ENCODE assay signal across 26 cellular contexts in the genomic region with DNA sequence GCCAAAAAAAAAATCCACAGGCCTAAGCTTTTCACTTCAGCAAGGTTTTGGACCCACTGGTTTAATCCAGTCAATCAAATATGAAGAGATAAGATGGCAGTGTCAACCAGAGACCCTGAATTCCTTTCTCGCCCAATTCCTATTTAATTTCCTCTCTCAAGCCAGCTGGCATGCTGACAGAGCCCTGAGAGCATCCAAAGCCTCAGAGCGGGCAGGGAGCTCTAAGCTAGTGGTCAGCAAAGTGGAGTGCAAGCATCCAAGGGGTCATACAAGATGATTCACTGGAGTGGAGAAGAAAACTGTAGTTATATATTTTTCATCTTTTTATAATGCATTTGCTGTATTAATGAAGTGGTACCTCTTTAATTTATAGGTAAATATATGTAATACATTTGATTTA.
"Had no signal": no experiment of that assay in that cellular context is flagged by ENCODE, and none has a peak within 500 bp of the region (broad histone marks: within the 10 kb centered on the region; RNA-seq: fewer than 3 reads in every experiment).

No MANE protein-coding gene starts in this region.

- H3K9me3 ChIP-seq: MG63, SJCRH30 had no signal

- H3K4me3 ChIP-seq: MG63, PC-9, SJCRH30, SK-N-MC had no signal

- H3K4me2 ChIP-seq: PC-9 had no signal

- H3K36me3 Mint-ChIP-seq: T-cell had no signal

- H3K4me1 Mint-ChIP-seq: T-cell had no signal

- H2AFZ ChIP-seq: PC-9 had no signal

- H3K4me3 Mint-ChIP-seq: T-cell had no signal

- H3K36me3 ChIP-seq: MG63, SJCRH30 had no signal

- H3K27me3 ChIP-seq: MG63, SJCRH30 had no signal

- H3K27ac ChIP-seq: PC-9, RWPE1, SJCRH30, SK-N-MC had no signal

- DNase-seq: Kasumi-1, KG1, MG63, NCI-H1048, NCI-H1092 treated with DMSO at 0.1 percent for 48 hours, NCI-H1417 treated with DMSO at 0.1 percent for 48 hours, NCI-H1436 treated with DMSO at 0.1 percent for 48 hours, NCI-H1694 treated with DMSO at 0.1 percent for 48 hours, NCI-H187 treated with DMSO at 0.1 percent for 48 hours, NCI-H2029, NCI-H2081, NCI-H2171 treated with DMSO at 0.1 percent for 48 hours, NCI-H2227 treated with DMSO at 0.1 percent for 48 hours, NCI-H345, NCI-H446, NCI-H510A treated with DMSO at 0.1 percent for 48 hours, NCI-H524 treated with DMSO at 0.1 percent for 48 hours, NCI-H526 treated with DMSO at 0.1 percent for 48 hours, NCI-H774, PC-9, SHP77, SIG-M5, SJCRH30, T-cell had no signal

- H3K4me1 ChIP-seq: SJCRH30 had no signal

- H3K27ac Mint-ChIP-seq: T-cell had no signal
